ENCODE assay signal across 1 cellular context in the genomic region with DNA sequence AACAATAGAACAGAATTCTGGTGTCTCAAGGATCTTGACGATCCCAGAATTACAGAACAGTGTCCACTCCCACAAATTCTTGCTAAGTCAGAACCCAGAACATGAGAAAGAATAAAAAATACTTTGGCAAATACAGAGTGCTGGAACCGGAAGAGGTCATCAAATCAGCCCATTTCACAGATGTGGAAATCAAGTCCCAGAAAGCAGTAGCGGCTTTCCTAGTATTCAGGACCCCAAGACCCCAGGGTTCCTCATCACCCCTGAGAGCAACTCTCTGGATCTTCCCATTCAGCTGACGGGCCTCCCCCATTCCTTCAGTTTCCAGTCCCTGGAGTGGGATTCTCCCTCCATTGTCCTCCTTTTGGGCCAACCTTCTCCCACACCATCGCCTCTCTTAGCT.
TF ChIP-seq lines count a peak whose summit lies in the region.

No MANE protein-coding gene starts in this region.

TF ChIP-seq in HepG2, 621 proteins besides CTCF, POLR2A, EP300 and RAD21:
- TF ChIP-seq NCOA1 (CRISPR knock-in tag; IDR thresholded peaks at IDR 0.05): no peak
- no peak for TF ChIP-seq EED (CRISPR knock-in tag; IDR thresholded peaks at IDR 0.05)
- TF ChIP-seq ZNF629 (CRISPR knock-in tag; conservative IDR thresholded peaks at IDR 0.05): peak; percentile 51
- TF ChIP-seq, protein P1, sequence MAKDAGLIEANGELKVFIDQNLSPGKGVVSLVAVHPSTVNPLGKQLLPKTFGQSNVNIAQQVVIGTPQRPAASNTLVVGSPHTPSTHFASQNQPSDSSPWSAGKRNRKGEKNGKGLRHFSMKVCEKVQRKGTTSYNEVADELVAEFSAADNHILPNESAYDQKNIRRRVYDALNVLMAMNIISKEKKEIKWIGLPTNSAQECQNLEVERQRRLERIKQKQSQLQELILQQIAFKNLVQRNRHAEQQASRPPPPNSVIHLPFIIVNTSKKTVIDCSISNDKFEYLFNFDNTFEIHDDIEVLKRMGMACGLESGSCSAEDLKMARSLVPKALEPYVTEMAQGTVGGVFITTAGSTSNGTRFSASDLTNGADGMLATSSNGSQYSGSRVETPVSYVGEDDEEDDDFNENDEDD (CRISPR knock-in tag; IDR thresholded peaks at IDR 0.05; ENCODE audit: borderline replicate concordance): no peak
- TF ChIP-seq, protein P2, sequence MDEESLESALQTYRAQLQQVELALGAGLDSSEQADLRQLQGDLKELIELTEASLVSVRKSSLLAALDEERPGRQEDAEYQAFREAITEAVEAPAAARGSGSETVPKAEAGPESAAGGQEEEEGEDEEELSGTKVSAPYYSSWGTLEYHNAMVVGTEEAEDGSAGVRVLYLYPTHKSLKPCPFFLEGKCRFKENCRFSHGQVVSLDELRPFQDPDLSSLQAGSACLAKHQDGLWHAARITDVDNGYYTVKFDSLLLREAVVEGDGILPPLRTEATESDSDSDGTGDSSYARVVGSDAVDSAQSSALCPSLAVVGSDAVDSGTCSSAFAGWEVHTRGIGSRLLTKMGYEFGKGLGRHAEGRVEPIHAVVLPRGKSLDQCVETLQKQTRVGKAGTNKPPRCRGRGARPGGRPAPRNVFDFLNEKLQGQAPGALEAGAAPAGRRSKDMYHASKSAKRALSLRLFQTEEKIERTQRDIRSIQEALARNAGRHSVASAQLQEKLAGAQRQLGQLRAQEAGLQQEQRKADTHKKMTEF (CRISPR knock-in tag; IDR thresholded peaks at IDR 0.05): no peak
- no peak for TF ChIP-seq ZNF205 (CRISPR knock-in tag; IDR thresholded peaks at IDR 0.05)
